ENCODE assay signal across 8 cellular contexts in genomic region chr19:9834726-9835506, GRCh38. TPM values are rescaled to one million over a fixed set of nuclear protein-coding genes. Genes with fewer than 3 reads are reported as not detected.
A peak's percentile ranks its signal among the peaks of the same experiment; 100 is the strongest.
DNase-seq lines count a peak whose midpoint lies in the region; ATAC-seq, FAIRE-seq and TF ChIP-seq lines count a peak whose summit lies in the region.

Gene PIN1 (plus strand): TSS chr19:9835318. CDS start chr19:9835345, 27 bp downstream.

- 0 out of 2 replicates have a peak within 1 kb of the TSS, but pooled peaks have one; percentile 16 for H3K56ac ChIP-seq in IMR-90 (ENCODE audit: extremely low read depth, insufficient read depth, low read length)

- dilution Hi-C loops in IMR-90 (cut with HindIII; ENCODE audit: low sequenced_read_pairs, unreplicated experiment), result no loop called here
- dilution Hi-C loops in endothelial cell of umbilical vein (cut with MboI; ENCODE audit: extremely low pct_ligation_motif_present, low sequenced_read_pairs), result no loop called here

- H3K18ac ChIP-seq in IMR-90 (ENCODE audit: low read depth, low read length), result no peak within 1 kb of the TSS

- POLR2A ChIA-PET in IMR-90 (lab: Charles Lee; ENCODE audit: unreplicated experiment), result interaction anchor here (0.6 to 0.7 kb wide), 4 partner anchors 10 to 1914 kb away, joined by 3 to 18 read pairs (median 10); no protein-coding TSS in a partner anchor
- POLR2A ChIA-PET in OCI-LY7 (lab: Charles Lee), result interaction anchor here (1.3 kb wide), 1 partner anchor 184 kb away, joined by 3 read pairs; no protein-coding TSS in a partner anchor
- POLR2A ChIA-PET in endothelial cell of umbilical vein (lab: Charles Lee), result no interaction called here

- peak within 1 kb of the TSS; percentile 92 for H2AFZ ChIP-seq in IMR-90 (replicated peaks; ENCODE audit: low read length, poor library complexity)
- H2AFZ ChIP-seq in OCI-LY7 (ENCODE audit: low read length), result no peak within 1 kb of the TSS; the same call in 1 of the 2 replicates
- peak within 1 kb of the TSS; percentile 66 for H2AFZ ChIP-seq in endothelial cell of umbilical vein (ENCODE audit: low read depth, low read length)

- H3K23ac ChIP-seq in IMR-90 (ENCODE audit: low read depth, low read length), result peak within 1 kb of the TSS; percentile 48; the same call in 1 of the 2 replicates

- BruUV-seq in IMR-90 (replicated peaks; lab: Mats Ljungman, UMichigan) (no TSS peak), OCI-LY7 (replicated peaks; lab: Mats Ljungman, UMichigan) (no TSS peak), endothelial cell of umbilical vein (replicated peaks; lab: Mats Ljungman, UMichigan) (no TSS peak)

- ATAC-seq in GM21526 (IDR thresholded peaks at IDR 0.05; ENCODE audit: low FRiP score, unreplicated experiment), result peak; percentile 86
- peak; percentile 98 for ATAC-seq in IMR-90 (ENCODE audit: low read depth)

- 1% methylated on average over 55 of the region's 73 CpGs; no CpG with 5 or more reads in 1 of the 2 experiments for WGBS in IMR-90 (ENCODE audit: extremely low coverage in 2 of 2, insufficient read length in 1 of 2), 2 experiments

- H3K4me1 ChIP-seq in IMR-90 (ENCODE audit: control insufficient read depth, insufficient read depth, low read length) (no peaks in the 10 kb centered on the region; the same call in 1 of the 2 replicates), OCI-LY7 (ENCODE audit: insufficient read depth, low read length, poor library complexity, severe bottlenecking) (peaks cover 17% of the 10 kb centered on the region), endothelial cell of umbilical vein (ENCODE audit: control insufficient read depth, extremely low read depth, insufficient read depth, low read length) (peaks cover 9% of the 10 kb centered on the region)

- H2BK5ac ChIP-seq in IMR-90 (ENCODE audit: low read depth, low read length, poor library complexity, severe bottlenecking), result peak within 1 kb of the TSS; percentile 49

- H3K79me2 ChIP-seq in OCI-LY7 (ENCODE audit: insufficient read depth, low read depth, low read length) (peaks cover 23% of the 10 kb centered on the region), endothelial cell of umbilical vein (ENCODE audit: control insufficient read depth, insufficient read depth, low read length) (peaks cover 21% of the 10 kb centered on the region)

- H3K36me3 ChIP-seq in IMR-90 (ENCODE audit: control insufficient read depth, insufficient read depth, low read length) (peaks cover 12% of the 10 kb centered on the region), OCI-LY7 (ENCODE audit: insufficient read depth, low read length) (peaks cover 41% of the 10 kb centered on the region), endothelial cell of umbilical vein (ENCODE audit: control insufficient read depth in 2 of 2, extremely low read depth in 1 of 2, insufficient read depth in 2 of 2, low read length in 2 of 2) (peaks cover 1 to 3% of the 10 kb centered on the region in 2 experiments)

- no peak within 1 kb of the TSS for H2BK20ac ChIP-seq in IMR-90 (ENCODE audit: low read depth, low read length)

- peaks cover 3% of the 10 kb centered on the region; the same call in 1 of the 2 replicates for H4K20me1 ChIP-seq in IMR-90 (ENCODE audit: insufficient read depth, low read length)
- H4K20me1 ChIP-seq in OCI-LY7 (ENCODE audit: insufficient read depth, low read length), result no peaks in the 10 kb centered on the region
- no peaks in the 10 kb centered on the region for H4K20me1 ChIP-seq in endothelial cell of umbilical vein (replicated peaks; ENCODE audit: control insufficient read depth, extremely low read depth, insufficient read depth, low read length)

- TF ChIP-seq CTCF in IMR-90 (conservative IDR thresholded peaks at IDR 0.05; ENCODE audit: low read depth, low read length) (peak; percentile 82), OCI-LY7 (conservative IDR thresholded peaks at IDR 0.05; ENCODE audit: low read length) (0 out of 2 replicates have a peak, but pooled peaks have one; percentile 39), endothelial cell of umbilical vein (IDR thresholded peaks at IDR 0.05; ENCODE audit: extremely low read depth in 1 of 2, insufficient read depth in 1 of 2, low read depth in 1 of 2, low read length in 2 of 2) (peak; percentile 52 to 66)

- no peaks in the 10 kb centered on the region for H3K9me2 ChIP-seq in OCI-LY7 (ENCODE audit: insufficient read depth, low read length)

- H2AK5ac ChIP-seq in IMR-90 (ENCODE audit: low read depth, low read length), result peak within 1 kb of the TSS; percentile 20

- no peak within 1 kb of the TSS for H4K5ac ChIP-seq in IMR-90 (ENCODE audit: low read depth, low read length)

- peak within 1 kb of the TSS; percentile 85 for H3K4me2 ChIP-seq in IMR-90 (ENCODE audit: low read depth, low read length)
- peak within 1 kb of the TSS; percentile 80 for H3K4me2 ChIP-seq in OCI-LY7 (ENCODE audit: low read length)
- peak within 1 kb of the TSS; percentile 95 for H3K4me2 ChIP-seq in endothelial cell of umbilical vein (ENCODE audit: insufficient read depth, low read length)

- in situ Hi-C loops in IMR-90 (cut with MboI; ENCODE audit: low sequenced_read_pairs), result no loop called here

- intact Hi-C loops in IMR-90 (cut with micrococcal nuclease) (no loop called here), OCI-LY7 (cut with micrococcal nuclease; ENCODE audit: unreplicated experiment) (no loop called here), endothelial cell of umbilical vein (cut with micrococcal nuclease) (loop anchor here (1.0 kb wide), 1 partner anchor 16 kb away; the partner anchor contains the start of gene FBXL12)

- H4K8ac ChIP-seq in IMR-90 (ENCODE audit: low read depth in 2 of 2, low read length in 2 of 2), result peak within 1 kb of the TSS in 1 of 2 experiments; percentile 77; a peak in 1 of 4 replicates

- CTCF ChIA-PET in IMR-90 (lab: Yijun Ruan, JAX) (interaction anchor here (0.6 kb wide), 1 partner anchor 18 kb away, joined by 3 read pairs; no protein-coding TSS in a partner anchor), OCI-LY7 (lab: Charles Lee; ENCODE audit: unreplicated experiment) (interaction anchor here (0.6 kb wide), 1 partner anchor 1190 kb away, joined by 12 read pairs; no protein-coding TSS in a partner anchor), endothelial cell of umbilical vein (lab: Charles Lee) (interaction anchor here (1.0 to 1.4 kb wide), 2 partner anchors 10 to 36 kb away, joined by 4 read pairs; no protein-coding TSS in a partner anchor)

- H3K14ac ChIP-seq in IMR-90 (replicated peaks; ENCODE audit: low read depth, low read length), result peak within 1 kb of the TSS; percentile 71

- DNase-seq in DMS114 treated with DMSO at 0.1 percent for 48 hours (lab: John Stamatoyannopoulos, UW; ENCODE audit: unreplicated experiment) (peak; percentile 94), IMR-90 (peak; percentile 97), OCI-LY7 (ENCODE audit: low spot score) (peak; percentile 99), activated T-cell treated with anti-CD3 and anti-CD28 coated beads for 1 hour (ENCODE audit: low read depth) (peak; percentile 99), endothelial cell of umbilical vein (ENCODE audit: low read depth, low spot score) (peak; percentile 99), middle frontal gyrus (ENCODE audit: extremely low spot score, low spot score) (peak; percentile 96)
- peak; percentile 99 for DNase-seq in stimulated activated CD8-positive, alpha-beta memory T cell treated with anti-CD3 and anti-CD28 coated beads, Interleukin-2, amount 100 ng/mL, for 48 hours (ENCODE audit: low read depth in 2 of 2)

- H3K4ac ChIP-seq in IMR-90 (ENCODE audit: low read depth, low read length), result peak within 1 kb of the TSS; percentile 28

- H3K27me3 ChIP-seq in IMR-90 (ENCODE audit: control insufficient read depth, insufficient read depth, low read length) (no peaks in the 10 kb centered on the region), endothelial cell of umbilical vein (ENCODE audit: control insufficient read depth in 2 of 2, insufficient read depth in 2 of 2, low read length in 2 of 2) (no peaks in the 10 kb centered on the region)

- peak within 1 kb of the TSS; percentile 75 for H2AK9ac ChIP-seq in IMR-90 (replicated peaks; ENCODE audit: low read depth, low read length, poor library complexity)

- TF ChIP-seq RAD21 in IMR-90 (IDR thresholded peaks at IDR 0.05; ENCODE audit: low read length), result no peak

- peak within 1 kb of the TSS; percentile 15; the same call in 1 of the 2 replicates for H4K91ac ChIP-seq in IMR-90 (ENCODE audit: insufficient read depth, low read depth, low read length)

- H3K27ac ChIP-seq in IMR-90 (ENCODE audit: insufficient read depth, low read length) (peak within 1 kb of the TSS; percentile 44; the same call in 1 of the 2 replicates), OCI-LY7 (ENCODE audit: low read depth, low read length, poor library complexity, severe bottlenecking) (peak within 1 kb of the TSS; percentile 29), endothelial cell of umbilical vein (ENCODE audit: insufficient read depth, low read depth, low read length) (no peak within 1 kb of the TSS)

- H2BK120ac ChIP-seq in IMR-90 (ENCODE audit: low read depth, low read length), result no peak within 1 kb of the TSS

- no peaks in the 10 kb centered on the region for H3K9me3 ChIP-seq in IMR-90 (ENCODE audit: control insufficient read depth, insufficient read depth, low read length)
- no peaks in the 10 kb centered on the region for H3K9me3 ChIP-seq in OCI-LY7 (ENCODE audit: low read length)
- no peaks in the 10 kb centered on the region for H3K9me3 ChIP-seq in endothelial cell of umbilical vein (replicated peaks; ENCODE audit: control insufficient read depth, insufficient read depth, low read length)

- H3K9me1 ChIP-seq in IMR-90 (ENCODE audit: insufficient read depth, low read length) (peaks cover 10% of the 10 kb centered on the region; the same call in 1 of the 2 replicates), endothelial cell of umbilical vein (replicated peaks; ENCODE audit: control insufficient read depth, extremely low read depth, insufficient read depth, low read length) (no peaks in the 10 kb centered on the region)

- H2BK15ac ChIP-seq in IMR-90 (ENCODE audit: low read depth, low read length), result no peak within 1 kb of the TSS

- TF ChIP-seq POLR2A in IMR-90 (IDR thresholded peaks at IDR 0.05; ENCODE audit: low read depth, low read length) (peak; percentile 46; the same call in 1 of the 2 replicates), endothelial cell of umbilical vein (IDR thresholded peaks at IDR 0.05; ENCODE audit: low read depth, low read length) (peak; percentile 27)

- H3K79me1 ChIP-seq in IMR-90 (ENCODE audit: low read depth in 1 of 2, low read length in 2 of 2), result peaks cover 21 to 64% of the 10 kb centered on the region in 2 experiments

- H3K4me3 ChIP-seq in IMR-90 (ENCODE audit: insufficient read depth, low read depth, low read length) (peak within 1 kb of the TSS; percentile 88), OCI-LY7 (ENCODE audit: low read depth, low read length, poor library complexity, severe bottlenecking) (peak within 1 kb of the TSS; percentile 91), endothelial cell of umbilical vein (replicated peaks in 1 of 3; ENCODE audit: insufficient read depth in 1 of 3, low read depth in 1 of 3, low read length in 3 of 3) (peak within 1 kb of the TSS; percentile 80 to 87 (median 86))

- FAIRE-seq in endothelial cell of umbilical vein (lab: Jason Lieb, UNC), result peak; percentile 95

- H3K9ac ChIP-seq in IMR-90 (ENCODE audit: low read depth, low read length) (peak within 1 kb of the TSS; percentile 53), endothelial cell of umbilical vein (replicated peaks; ENCODE audit: extremely low read depth, insufficient read depth, low read length) (peak within 1 kb of the TSS; percentile 71)

RNA-seq across cellular contexts. Expression of gene PIN1, which starts in this region (rescaled TPM):
- 76.0 and 77.2 TPM in 2 replicates for total RNA-seq in IMR-90 (2012; rRNA removed)
- polyA plus RNA-seq in IMR-90 (2012; rRNA removed), result 105 and 126 TPM in 2 replicates
- polyA plus RNA-seq in IMR-90 (2012; cell fraction: cytosol; rRNA removed), result 71.7 and 184 TPM in 2 replicates
- 67.3 and 125 TPM in 2 replicates for polyA plus RNA-seq in IMR-90 (2012; cell fraction: nucleus; rRNA removed; ENCODE audit: low replicate concordance)
- total RNA-seq in OCI-LY7 (2014; rRNA removed; shearing (Covaris generic)), result 131 and 137 TPM in 2 replicates
- 86.4 and 86.9 TPM in 2 replicates for total RNA-seq in OCI-LY7 (2022)
- total RNA-seq in endothelial cell of umbilical vein, result 97.4 and 98.1 TPM in 2 replicates
- 115 and 129 TPM in 2 replicates for polyA plus RNA-seq in endothelial cell of umbilical vein
- 80.4 and 106 TPM in 2 replicates for polyA plus RNA-seq in endothelial cell of umbilical vein (2011; cell fraction: cytosol; rRNA removed)
- polyA plus RNA-seq in endothelial cell of umbilical vein (2011; cell fraction: nucleus; rRNA removed), result 57.1 and 64.3 TPM in 2 replicates
- 56.8 and 68.7 TPM in 2 replicates for polyA plus RNA-seq in endothelial cell of umbilical vein (2012)
- 22.2 and 28.5 TPM in 2 replicates for polyA minus RNA-seq in endothelial cell of umbilical vein
- 39.6 TPM for polyA minus RNA-seq in endothelial cell of umbilical vein (2011; cell fraction: cytosol; rRNA and poly(A)+ RNA removed)
- 11.3 and 16.6 TPM in 2 replicates for polyA minus RNA-seq in endothelial cell of umbilical vein (2011; cell fraction: nucleus; rRNA and poly(A)+ RNA removed)
